9 cellular contexts compared by ENCODE assay signal in the genomic region with DNA sequence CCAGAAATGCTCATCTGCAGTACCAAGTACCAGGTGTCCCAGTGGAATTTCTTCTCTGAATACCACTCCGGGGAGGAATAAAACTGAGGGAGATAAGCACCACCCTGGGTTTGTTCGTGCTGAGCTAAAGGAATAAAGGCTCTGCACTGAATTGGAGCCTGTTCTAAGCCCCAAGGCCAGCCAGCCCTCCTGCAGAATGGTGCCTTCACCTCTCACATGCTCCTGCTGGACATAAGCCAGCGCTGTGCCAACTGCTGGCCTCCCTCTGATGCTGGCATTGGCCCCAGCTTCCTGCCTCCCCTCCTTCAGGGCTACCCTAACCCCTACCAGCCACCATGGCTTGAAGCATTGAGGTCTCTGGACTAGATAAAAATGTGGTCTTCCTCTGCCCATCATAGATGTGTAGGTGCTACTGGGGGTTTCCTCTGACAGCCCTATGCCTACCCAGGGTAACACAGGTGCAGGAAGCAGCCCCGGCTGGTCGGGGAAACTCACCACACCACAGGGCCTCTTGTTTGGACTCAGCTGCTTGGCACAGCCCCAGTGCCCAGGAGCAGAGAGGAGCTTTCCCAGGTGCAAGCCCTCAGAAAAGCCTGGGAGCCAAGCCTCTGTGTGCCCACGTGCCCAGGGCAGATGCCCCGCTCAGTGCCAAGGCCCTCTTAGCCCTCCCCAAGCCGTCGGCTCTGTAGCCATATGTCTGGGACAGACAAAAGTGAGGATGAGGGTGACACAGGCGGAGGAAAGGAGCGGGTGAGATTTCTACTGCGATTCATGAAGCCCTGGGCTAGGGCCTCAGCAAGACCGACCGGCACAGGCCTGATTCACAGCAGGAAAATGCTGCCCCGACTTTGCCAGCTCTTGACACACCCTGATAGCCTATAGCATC. TPM values are rescaled to one million over a fixed set of nuclear protein-coding genes. Genes with fewer than 3 reads are reported as not detected.
DNase-seq lines count a peak whose midpoint lies in the region; TF ChIP-seq lines count a peak whose summit lies in the region.
"Had no signal": no experiment of that assay in that cellular context is flagged by ENCODE, and none has a peak within 500 bp of the region (broad histone marks: within the 10 kb centered on the region; RNA-seq: fewer than 3 reads in every experiment).

No MANE protein-coding gene starts in this region.

- no peaks in the 10 kb centered on the region for H3K36me3 ChIP-seq in right atrium auricular region
- H3K36me3 ChIP-seq in subcutaneous abdominal adipose tissue (ENCODE audit: control insufficient read depth in 5 of 5, insufficient read depth in 5 of 5, low read length in 5 of 5), result no peaks in the 10 kb centered on the region

- TF ChIP-seq CTCF in right atrium auricular region (IDR thresholded peaks at IDR 0.05), result no peak

- H3K4me1 ChIP-seq in right atrium auricular region (peaks cover 0 to 66% of the 10 kb centered on the region in 2 donors), subcutaneous abdominal adipose tissue (ENCODE audit: control insufficient read depth in 5 of 5, insufficient read depth in 5 of 5, low read length in 5 of 5) (peaks cover 8 to 39% (median 38%) of the 10 kb centered on the region in 5 donors)

- peak in 2 of 3 experiments; percentile 52 to 59 for DNase-seq in NCI-H1417 (lab: John Stamatoyannopoulos, UW)
- DNase-seq in NCI-H1417 treated with DMSO at 0.1 percent for 48 hours (lab: John Stamatoyannopoulos, UW), result no peak
- peak; percentile 15 for DNase-seq in SK-MEL-5 (ENCODE audit: low read depth, low spot score)
- DNase-seq in right atrium auricular region (ENCODE audit: low spot score), result no peak
- DNase-seq in 8988T, result no peak
- no peak for DNase-seq in NK-92 treated with Interleukin-12 subunit alpha and Interleukin-12 subunit beta, amount 100 ng/mL, for 24 hours (lab: John Stamatoyannopoulos, UW)
- no peak for DNase-seq in inferior parietal cortex (ENCODE audit: extremely low spot score)

- H3K27ac ChIP-seq in right atrium auricular region (peak overlapping the region; percentile 92 to 95), subcutaneous abdominal adipose tissue (ENCODE audit: low read depth, low read length) (peak overlapping the region; percentile 82)

- H3K9me3 ChIP-seq in right atrium auricular region, result no peaks in the 10 kb centered on the region
- no peaks in the 10 kb centered on the region for H3K9me3 ChIP-seq in subcutaneous abdominal adipose tissue (ENCODE audit: control insufficient read depth in 5 of 5, low read length in 5 of 5)

- in situ Hi-C loops in SK-MEL-5 (cut with HindIII; ENCODE audit: low pct_unique_long_range_greater_than_20kb, low sequenced_read_pairs), result no loop called here

- H3K4me3 ChIP-seq in right atrium auricular region, result no peak overlapping the region
- H3K4me3 ChIP-seq in subcutaneous abdominal adipose tissue (ENCODE audit: low read depth in 1 of 5, low read length in 5 of 5), result peak overlapping the region in 1 of 5 donors; percentile 51
- H3K4me3 ChIP-seq: K562 had no signal

- H3K27me3 ChIP-seq in right atrium auricular region (no peaks in the 10 kb centered on the region), subcutaneous abdominal adipose tissue (ENCODE audit: control insufficient read depth in 5 of 5, insufficient read depth in 4 of 5, low read length in 5 of 5) (peaks cover 11 to 33% (median 21%) of the 10 kb centered on the region in 5 donors)

- no peak overlapping the region for H3K9ac ChIP-seq in subcutaneous abdominal adipose tissue (ENCODE audit: low read length in 5 of 5)

RNA-seq across cellular contexts. Expression of a gene that starts 34.1 kb away (rescaled TPM):
- total RNA-seq in SK-MEL-5 (2014; rRNA removed; shearing (Covaris generic)), result 70.7 and 72.2 TPM in 2 replicates
- 54.3 and 69.6 TPM in 2 replicates for polyA plus RNA-seq in SK-MEL-5 (2015; cell fraction: cytosol; rRNA removed)
- 29.3 and 36.9 TPM in 2 replicates for polyA plus RNA-seq in SK-MEL-5 (2015; cell fraction: nucleus; rRNA removed)
- total RNA-seq in right atrium auricular region, result 10 to 100 TPM; 28.5 to 38.1 TPM

Comparison
In these comparisons a context has a peak if more than half of its experiments do, and no peak if none do; other contexts are left out.
1. DNase-seq: peak in NCI-H1417 (2 of 3) and SK-MEL-5 (single experiment); none in NCI-H1417 treated with DMSO at 0.1 percent for 48 hours (single experiment), right atrium auricular region (single experiment), 8988T (single experiment), NK-92 treated with Interleukin-12 subunit alpha and Interleukin-12 subunit beta, amount 100 ng/mL, for 24 hours (single experiment) and inferior parietal cortex (single experiment).